Comparison of ENCODE assay signal across 26 cellular contexts in the genomic region with DNA sequence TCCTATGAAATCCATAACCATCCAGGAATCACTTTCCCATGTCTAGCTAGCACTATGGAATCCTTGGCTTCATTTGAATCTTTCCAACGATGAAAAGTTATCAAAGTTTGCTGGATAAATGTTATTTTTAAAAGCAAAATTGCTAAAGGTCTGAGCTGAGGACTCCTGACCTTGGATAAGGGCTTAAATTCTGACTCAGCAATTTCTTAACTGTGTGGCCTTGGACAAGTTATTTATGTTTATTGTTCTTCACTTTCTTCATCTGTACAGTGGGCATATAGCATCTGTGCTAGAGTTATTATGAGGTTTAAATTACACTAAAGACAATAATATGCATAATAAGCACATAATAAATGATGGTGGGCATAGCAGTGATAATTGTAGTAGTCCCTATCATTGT.
DNase-seq lines count a peak whose midpoint lies in the region; ATAC-seq, FAIRE-seq and TF ChIP-seq lines count a peak whose summit lies in the region.
"Had no signal": no experiment of that assay in that cellular context is flagged by ENCODE, and none has a peak within 500 bp of the region (broad histone marks: within the 10 kb centered on the region; RNA-seq: fewer than 3 reads in every experiment).

No MANE protein-coding gene starts in this region.

- TF ChIP-seq CTCF in HepG2 (CRISPR knock-in tag; IDR thresholded peaks at IDR 0.05) (no peak), right lobe of liver (IDR thresholded peaks at IDR 0.05) (no peak), neural crest cell (conservative IDR thresholded peaks at IDR 0.05) (no peak)

- H3K27me3 ChIP-seq in HepG2 (ENCODE audit: control insufficient read depth in 1 of 2, insufficient read depth in 2 of 2, low read length in 2 of 2) (no peaks in the 10 kb centered on the region), right lobe of liver (no peaks in the 10 kb centered on the region)
- H3K27me3 ChIP-seq: BE2C; BLaER1 treated with 17β-estradiol and CSF1 and Interleukin-3, amounts not matched to agents 10 nM and 100 nM had no signal

- no TSS peak for BruUV-seq in HepG2 (replicated peaks; lab: Mats Ljungman, UMichigan)

- TF ChIP-seq POLR2A in HepG2 (IDR thresholded peaks at IDR 0.05; ENCODE audit: insufficient read depth in 1 of 2, low read depth in 2 of 2, low read length in 2 of 2), result no peak
- TF ChIP-seq POLR2A in right lobe of liver (IDR thresholded peaks at IDR 0.05), result no peak

- in situ Hi-C loops in HepG2 (cut with HindIII; ENCODE audit: extremely low pct_ligation_motif_present, low pct_unique_long_range_greater_than_20kb), result no loop called here

- no peaks in the 10 kb centered on the region for H3K36me3 Mint-ChIP-seq in neural crest cell (ENCODE audit: low read depth)
- H3K36me3 Mint-ChIP-seq: CD14-positive monocyte; CD8-positive, alpha-beta memory T cell had no signal

- H4K20me1 ChIP-seq in HepG2 (ENCODE audit: insufficient read depth, low read length), result no peaks in the 10 kb centered on the region
- H4K20me1 ChIP-seq: BLaER1 treated with 17β-estradiol and CSF1 and Interleukin-3, amounts not matched to agents 10 nM and 100 nM had no signal

- H3K36me3 ChIP-seq in HepG2 (replicated peaks in 1 of 2; ENCODE audit: control insufficient read depth in 1 of 2, insufficient read depth in 2 of 2, low read length in 2 of 2) (no peaks in the 10 kb centered on the region), right lobe of liver (no peaks in the 10 kb centered on the region)
- H3K36me3 ChIP-seq: BE2C; BLaER1 treated with 17β-estradiol and CSF1 and Interleukin-3, amounts not matched to agents 10 nM and 100 nM; HAP-1 had no signal

- no peak overlapping the region for H3K27ac ChIP-seq in HepG2 (ENCODE audit: extremely low read length, insufficient read depth, low read length)
- H3K27ac ChIP-seq in right lobe of liver, result no peak overlapping the region
- H3K27ac ChIP-seq: 22Rv1; BLaER1 treated with 17β-estradiol and CSF1 and Interleukin-3, amounts not matched to agents 10 nM and 100 nM; GM23248 had no signal

- no peak overlapping the region for H2AFZ ChIP-seq in HepG2 (ENCODE audit: low read length)
- H2AFZ ChIP-seq: GM23248 had no signal

- H3K4me2 ChIP-seq in HepG2 (ENCODE audit: low read depth, low read length), result no peak overlapping the region
- H3K4me2 ChIP-seq: BLaER1 treated with 17β-estradiol and CSF1 and Interleukin-3, amounts not matched to agents 10 nM and 100 nM had no signal

- FAIRE-seq in HepG2 (lab: Jason Lieb, UNC), result no peak
- FAIRE-seq: A204.1, D721Med, GM12891, GM18507, H54 had no signal

- H3K9me3 ChIP-seq in HepG2 (ENCODE audit: low read length), result no peaks in the 10 kb centered on the region
- no peaks in the 10 kb centered on the region for H3K9me3 ChIP-seq in right lobe of liver
- H3K9me3 ChIP-seq: BE2C; BLaER1 treated with 17β-estradiol and CSF1 and Interleukin-3, amounts not matched to agents 10 nM and 100 nM; HAP-1 had no signal

- 0% methylated on average over 1 of the region's 1 CpG for WGBS in HepG2 (ENCODE audit: low lambda C conversion rate)
- 21% methylated on average over 1 of the region's 1 CpG for WGBS in right lobe of liver (ENCODE audit: insufficient coverage, low coverage, low lambda C conversion rate, missing lambda C conversion rate)

- ATAC-seq in HepG2, result no peak
- no peak for ATAC-seq in right lobe of liver
- ATAC-seq in GM21515 (IDR thresholded peaks at IDR 0.05; ENCODE audit: unreplicated experiment), result no peak
- no peak for ATAC-seq in HG02763 (IDR thresholded peaks at IDR 0.05; ENCODE audit: unreplicated experiment)

- H3K79me2 ChIP-seq in HepG2 (ENCODE audit: insufficient read depth, low read length), result no peaks in the 10 kb centered on the region

- peak overlapping the region; percentile 90 for H3K27ac Mint-ChIP-seq in neural crest cell (ENCODE audit: unreplicated experiment)
- H3K27ac Mint-ChIP-seq: CD14-positive monocyte; CD4-positive, alpha-beta T cell; CD8-positive, alpha-beta memory T cell; HFFc6 had no signal

- intact Hi-C loops in HepG2 (cut with micrococcal nuclease; ENCODE audit: unreplicated experiment) (no loop called here), right lobe of liver (cut with DNase I) (no loop called here)

- TF ChIP-seq EP300 in HepG2 (IDR thresholded peaks at IDR 0.05; ENCODE audit: low read depth in 2 of 2, low read length in 2 of 2) (no peak), HepG2 (CRISPR knock-in tag; IDR thresholded peaks at IDR 0.05; ENCODE audit: borderline replicate concordance) (no peak)

- DNase-seq in HepG2 (ENCODE audit: low spot score), result no peak
- no peak for DNase-seq in right lobe of liver
- DNase-seq in amniotic epithelial cell (ENCODE audit: low read depth), result peak; percentile 29
- DNase-seq in neural crest cell (ENCODE audit: low read depth, low spot score), result no peak
- no peak for DNase-seq in Kasumi-1 (lab: John Stamatoyannopoulos, UW)
- DNase-seq: ACHN; AML-193; BE2C; CD4-positive, alpha-beta T cell; CD8-positive, alpha-beta memory T cell; DMS 273 treated with DMSO at 0.1 percent for 48 hours; DMS79; GDM1; GM23248; HFFc6 had no signal

- POLR2A ChIA-PET in HepG2 (lab: Yijun Ruan, JAX), result no interaction called here

- H3K9ac ChIP-seq in HepG2 (ENCODE audit: insufficient read depth, low read depth, low read length), result no peak overlapping the region
- H3K9ac ChIP-seq: BLaER1 treated with 17β-estradiol and CSF1 and Interleukin-3, amounts not matched to agents 10 nM and 100 nM; GM23248 had no signal

- no peak overlapping the region for H3K4me3 ChIP-seq in HepG2 (replicated peaks in 1 of 3; ENCODE audit: insufficient read depth in 1 of 3, low read depth in 2 of 3, low read length in 3 of 3)
- no peak overlapping the region for H3K4me3 ChIP-seq in right lobe of liver
- H3K4me3 ChIP-seq: BLaER1 treated with 17β-estradiol and CSF1 and Interleukin-3, amounts not matched to agents 10 nM and 100 nM; GM23248; HAP-1 had no signal

- H3K4me3 Mint-ChIP-seq in neural crest cell, result no peak overlapping the region
- H3K4me3 Mint-ChIP-seq: CD14-positive monocyte; CD4-positive, alpha-beta T cell; CD8-positive, alpha-beta memory T cell; HFFc6 had no signal

- H3K4me1 ChIP-seq in HepG2 (ENCODE audit: insufficient read depth, low read length) (no peaks in the 10 kb centered on the region), right lobe of liver (peaks cover 0 to 7% (median 0%) of the 10 kb centered on the region in 4 donors)
- H3K4me1 ChIP-seq: BE2C; BLaER1 treated with 17β-estradiol and CSF1 and Interleukin-3, amounts not matched to agents 10 nM and 100 nM; HAP-1 had no signal

- peaks cover 2% of the 10 kb centered on the region for H3K9me3 Mint-ChIP-seq in neural crest cell
- H3K9me3 Mint-ChIP-seq: CD4-positive, alpha-beta T cell; HFFc6 had no signal

- TF ChIP-seq RAD21 in HepG2 (CRISPR knock-in tag; IDR thresholded peaks at IDR 0.05), result no peak

- H3K4me1 Mint-ChIP-seq in neural crest cell, result peaks cover 26% of the 10 kb centered on the region
- H3K4me1 Mint-ChIP-seq: CD14-positive monocyte; CD8-positive, alpha-beta memory T cell had no signal

- CTCF ChIA-PET in HepG2 (lab: Yijun Ruan, JAX; ENCODE audit: low intra/inter-chr PET ratio, low total read pairs), result no interaction called here

- no peaks in the 10 kb centered on the region for H3K27me3 Mint-ChIP-seq in neural crest cell (ENCODE audit: low read depth)
- H3K27me3 Mint-ChIP-seq: CD4-positive, alpha-beta T cell; CD8-positive, alpha-beta memory T cell had no signal

TF ChIP-seq in HepG2, 621 proteins besides CTCF, POLR2A, EP300 and RAD21:
- TF ChIP-seq MAFK (conservative IDR thresholded peaks at IDR 0.05 in 1 of 2, IDR thresholded peaks at IDR 0.05 in 1 of 2; ENCODE audit: low read length in 2 of 2), result peak; percentile 94 to 98
- TF ChIP-seq MAFF (IDR thresholded peaks at IDR 0.05; ENCODE audit: low read depth, low read length), result peak; percentile 96
- TF ChIP-seq FOSL1 (CRISPR knock-in tag; IDR thresholded peaks at IDR 0.05; ENCODE audit: borderline replicate concordance), result no peak
